1 cellular context compared by ENCODE assay signal in genomic region chr6:35452186-35453090, GRCh38.
TF ChIP-seq lines count a peak whose summit lies in the region.

TSS of gene FANCE (plus strand) at chr6:35452338. CDS start at chr6:35452546, 208 bp downstream.

TF ChIP-seq in HepG2, 621 proteins besides CTCF, POLR2A, EP300 and RAD21 (continued from another document and continues in another):
- TF ChIP-seq ZNF281 (CRISPR knock-in tag; IDR thresholded peaks at IDR 0.05; ENCODE audit: borderline replicate concordance): no peak
- no peak; the same call in 1 of the 2 replicates for TF ChIP-seq CREB3 (CRISPR knock-in tag; IDR thresholded peaks at IDR 0.05)
- no peak for TF ChIP-seq ZBTB10 (CRISPR knock-in tag; IDR thresholded peaks at IDR 0.05; ENCODE audit: borderline replicate concordance)
- TF ChIP-seq YEATS2 (CRISPR knock-in tag; IDR thresholded peaks at IDR 0.05; ENCODE audit: borderline replicate concordance): peak; percentile 83; the same call in 1 of the 2 replicates
- TF ChIP-seq NFYB (CRISPR knock-in tag; IDR thresholded peaks at IDR 0.05): peak; percentile 44
- TF ChIP-seq ZNF468 (CRISPR knock-in tag; IDR thresholded peaks at IDR 0.05): no peak
- peak; percentile 60; the same call in 1 of the 2 replicates for TF ChIP-seq DRAP1 (CRISPR knock-in tag; IDR thresholded peaks at IDR 0.05)
- no peak for TF ChIP-seq JARID2 (CRISPR knock-in tag; IDR thresholded peaks at IDR 0.05; ENCODE audit: insufficient replicate concordance)
- TF ChIP-seq PBX3 (CRISPR knock-in tag; IDR thresholded peaks at IDR 0.05; ENCODE audit: borderline replicate concordance): no peak
- TF ChIP-seq ZNF580 (CRISPR knock-in tag; IDR thresholded peaks at IDR 0.05; ENCODE audit: borderline replicate concordance, low read depth): 0 out of 2 replicates have a peak, but pooled peaks have one; percentile 72
- TF ChIP-seq ZNF383 (CRISPR knock-in tag; IDR thresholded peaks at IDR 0.05; ENCODE audit: borderline replicate concordance): no peak
- TF ChIP-seq ZNF136 (CRISPR knock-in tag; IDR thresholded peaks at IDR 0.05; ENCODE audit: low read depth): 0 out of 2 replicates have a peak, but pooled peaks have one; percentile 57
- TF ChIP-seq ZNF773 (CRISPR knock-in tag; IDR thresholded peaks at IDR 0.05; ENCODE audit: borderline replicate concordance): no peak
- TF ChIP-seq SRSF4 (IDR thresholded peaks at IDR 0.05; ENCODE audit: low read depth, low read length, poor library complexity, severe bottlenecking): no peak
- no peak for TF ChIP-seq ATF3 (CRISPR knock-in tag; IDR thresholded peaks at IDR 0.05)
- no peak for TF ChIP-seq SETDB1 (CRISPR knock-in tag; IDR thresholded peaks at IDR 0.05; ENCODE audit: borderline replicate concordance)
- no peak; the same call in 1 of the 2 replicates for TF ChIP-seq ZNF564 (CRISPR knock-in tag; IDR thresholded peaks at IDR 0.05)
- no peak for TF ChIP-seq ZMAT5 (CRISPR knock-in tag; IDR thresholded peaks at IDR 0.05; ENCODE audit: borderline replicate concordance, low read depth)
- peak; percentile 66; the same call in 1 of the 2 replicates for TF ChIP-seq KDM2A (CRISPR knock-in tag; IDR thresholded peaks at IDR 0.05; ENCODE audit: borderline replicate concordance, low read depth)
- TF ChIP-seq ZNF556 (CRISPR knock-in tag; IDR thresholded peaks at IDR 0.05; ENCODE audit: borderline replicate concordance): no peak; the same call in 1 of the 2 replicates
- no peak for TF ChIP-seq FLYWCH1 (CRISPR knock-in tag; IDR thresholded peaks at IDR 0.05)
- TF ChIP-seq ISX (CRISPR knock-in tag; conservative IDR thresholded peaks at IDR 0.05): no peak
- no peak; the same call in 1 of the 2 replicates for TF ChIP-seq ZFP37 (CRISPR knock-in tag; IDR thresholded peaks at IDR 0.05; ENCODE audit: borderline replicate concordance)
- no peak for TF ChIP-seq DDIT3 (CRISPR knock-in tag; IDR thresholded peaks at IDR 0.05)
- peak; percentile 76; the same call in 1 of the 2 replicates for TF ChIP-seq AKAP8 (CRISPR knock-in tag; IDR thresholded peaks at IDR 0.05)
- 0 out of 2 replicates have a peak, but pooled peaks have one; percentile 53 for TF ChIP-seq NFAT5 (CRISPR knock-in tag; IDR thresholded peaks at IDR 0.05)
- no peak for TF ChIP-seq ZNF207 (IDR thresholded peaks at IDR 0.05; ENCODE audit: borderline replicate concordance)
- no peak for TF ChIP-seq RBM22 (optimal IDR thresholded peaks at IDR 0.05; ENCODE audit: low read length)
- no peak for TF ChIP-seq TRAFD1 (CRISPR knock-in tag; IDR thresholded peaks at IDR 0.05; ENCODE audit: borderline replicate concordance)
- no peak for TF ChIP-seq DBP (CRISPR knock-in tag; IDR thresholded peaks at IDR 0.05; ENCODE audit: not compliant biosample characterization)
- TF ChIP-seq GLI4 (CRISPR knock-in tag; IDR thresholded peaks at IDR 0.05; ENCODE audit: borderline replicate concordance): peak; percentile 78; the same call in 1 of the 2 replicates
- TF ChIP-seq SATB2 (CRISPR knock-in tag; IDR thresholded peaks at IDR 0.05): no peak
- no peak; the same call in 1 of the 2 replicates for TF ChIP-seq ZNF704 (CRISPR knock-in tag; IDR thresholded peaks at IDR 0.05; ENCODE audit: borderline replicate concordance)
- peak; percentile 36; the same call in 1 of the 2 replicates for TF ChIP-seq ZNF367 (CRISPR knock-in tag; IDR thresholded peaks at IDR 0.05; ENCODE audit: borderline replicate concordance)
- no peak for TF ChIP-seq FOSL2 (CRISPR knock-in tag; IDR thresholded peaks at IDR 0.05)
